23 cellular contexts compared by ENCODE assay signal in the genomic region with DNA sequence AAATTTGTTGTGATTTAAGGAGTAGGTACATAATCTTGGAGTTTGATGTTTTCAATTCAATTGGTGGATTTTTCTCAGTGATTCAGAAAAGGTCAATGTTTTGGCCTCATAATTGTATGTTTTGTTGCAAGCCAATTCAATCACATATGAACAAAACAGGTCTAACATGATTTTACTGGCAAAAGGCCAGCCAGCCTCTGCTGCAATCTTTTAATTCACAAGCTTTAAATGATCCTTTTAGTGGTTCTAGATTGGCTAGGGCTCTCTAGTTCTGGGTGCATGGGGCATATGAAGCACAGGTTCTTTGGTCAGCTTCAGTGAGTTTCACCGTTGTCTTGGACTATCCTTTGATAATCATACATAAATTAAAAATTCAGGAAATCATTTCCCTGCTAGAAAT. TPM values are rescaled to one million over a fixed set of nuclear protein-coding genes. Genes with fewer than 3 reads are reported as not detected.
A peak's percentile ranks its signal among the peaks of the same experiment; 100 is the strongest.
DNase-seq lines count a peak whose midpoint lies in the region; ATAC-seq and TF ChIP-seq lines count a peak whose summit lies in the region.
"Had no signal": no experiment of that assay in that cellular context is flagged by ENCODE, and none has a peak within 500 bp of the region (broad histone marks: within the 10 kb centered on the region; RNA-seq: fewer than 3 reads in every experiment).

No MANE protein-coding gene starts in this region.

- no peaks in the 10 kb centered on the region for H3K36me3 ChIP-seq in smooth muscle cell (ENCODE audit: low read depth)
- H3K36me3 ChIP-seq: SJCRH30 had no signal

- H3K36me3 Mint-ChIP-seq in activated naive CD8-positive, alpha-beta T cell treated with anti-CD3 and anti-CD28 coated beads, Interleukin-2, amount 50 U/mL, for 24 hours (ENCODE audit: low read depth): no peaks in the 10 kb centered on the region
- H3K36me3 Mint-ChIP-seq: IgD-negative memory B cell had no signal

- H3K9me3 ChIP-seq in smooth muscle cell (replicated peaks; ENCODE audit: low read depth): no peaks in the 10 kb centered on the region
- H3K9me3 ChIP-seq: SJCRH30 had no signal

- no peaks in the 10 kb centered on the region for H4K20me1 ChIP-seq in smooth muscle cell (ENCODE audit: low read depth)

- no peaks in the 10 kb centered on the region for H3K4me1 Mint-ChIP-seq in activated naive CD8-positive, alpha-beta T cell treated with anti-CD3 and anti-CD28 coated beads, Interleukin-2, amount 50 U/mL, for 24 hours
- H3K4me1 Mint-ChIP-seq: IgD-negative memory B cell, T-helper 17 cell had no signal

- ATAC-seq in activated naive CD8-positive, alpha-beta T cell treated with anti-CD3 and anti-CD28 coated beads, Interleukin-2, amount 50 U/mL, for 24 hours: no peak
- ATAC-seq: GM12878, HCT116, T-helper 17 cell had no signal

- in situ Hi-C loops in G401 (cut with HindIII; ENCODE audit: low sequenced_read_pairs): no loop called here

- H3K9ac ChIP-seq in smooth muscle cell (ENCODE audit: low read depth): no peak overlapping the region
- H3K9ac ChIP-seq: GM23248 had no signal

- no peaks in the 10 kb centered on the region for H3K27me3 ChIP-seq in smooth muscle cell (ENCODE audit: low read depth)
- H3K27me3 ChIP-seq: SJCRH30 had no signal

- no peaks in the 10 kb centered on the region for H3K27me3 Mint-ChIP-seq in activated naive CD8-positive, alpha-beta T cell treated with anti-CD3 and anti-CD28 coated beads, Interleukin-2, amount 50 U/mL, for 24 hours
- H3K27me3 Mint-ChIP-seq: IgD-negative memory B cell, T-helper 17 cell had no signal

- H3K79me2 ChIP-seq in smooth muscle cell (ENCODE audit: low read depth): no peaks in the 10 kb centered on the region

- H2AFZ ChIP-seq in smooth muscle cell (ENCODE audit: low read depth): no peak overlapping the region
- H2AFZ ChIP-seq: GM23248 had no signal

- no peak overlapping the region for H3K4me3 Mint-ChIP-seq in activated naive CD8-positive, alpha-beta T cell treated with anti-CD3 and anti-CD28 coated beads, Interleukin-2, amount 50 U/mL, for 24 hours
- H3K4me3 Mint-ChIP-seq: IgD-negative memory B cell, T-helper 17 cell had no signal

- no peaks in the 10 kb centered on the region for H3K4me1 ChIP-seq in smooth muscle cell (ENCODE audit: low read depth)
- H3K4me1 ChIP-seq: SJCRH30 had no signal

- no peak overlapping the region for H3K27ac ChIP-seq in smooth muscle cell (ENCODE audit: low read depth)
- H3K27ac ChIP-seq: GM23248, SJCRH30 had no signal

- no peak overlapping the region for H3K4me3 ChIP-seq in smooth muscle cell
- H3K4me3 ChIP-seq: GM12878, GM23248, SJCRH30 had no signal

- 91% methylated on average over 1 of the region's 1 CpG for WGBS in smooth muscle cell (ENCODE audit: low lambda C conversion rate)

- no peak overlapping the region for H3K27ac Mint-ChIP-seq in activated naive CD8-positive, alpha-beta T cell treated with anti-CD3 and anti-CD28 coated beads, Interleukin-2, amount 50 U/mL, for 24 hours
- H3K27ac Mint-ChIP-seq: IgD-negative memory B cell, T-helper 17 cell had no signal

- no peak overlapping the region for H3K4me2 ChIP-seq in smooth muscle cell

- no peaks in the 10 kb centered on the region for H3K9me3 Mint-ChIP-seq in activated naive CD8-positive, alpha-beta T cell treated with anti-CD3 and anti-CD28 coated beads, Interleukin-2, amount 50 U/mL, for 24 hours

- DNase-seq in NCI-H2227 (lab: John Stamatoyannopoulos, UW; ENCODE audit: unreplicated experiment) (peak; percentile 6), NCI-H2227 treated with DMSO at 0.1 percent for 48 hours (lab: John Stamatoyannopoulos, UW) (no peak), G401 (ENCODE audit: low spot score) (peak; percentile 0), NCI-H748 (lab: John Stamatoyannopoulos, UW; ENCODE audit: unreplicated experiment) (peak; percentile 93), left kidney (ENCODE audit: low read depth, low spot score) (peak; percentile 0), smooth muscle cell (lab: John Stamatoyannopoulos, UW; ENCODE audit: unreplicated experiment) (no peak)
- DNase-seq in activated naive CD8-positive, alpha-beta T cell treated with anti-CD3 and anti-CD28 coated beads, Interleukin-2, amount 50 U/mL, for 24 hours: no peak
- no peak for DNase-seq in stimulated activated CD4-positive, alpha-beta T cell treated with anti-CD3 and anti-CD28 coated beads, Interleukin-2, amount 100 ng/mL, for 24 hours
- DNase-seq: C1 segment of cervical spinal cord, DND-41, GDM1, GM23248, MV-4-11, NCI-H146, NCI-H2171, NCI-H510A treated with DMSO at 0.1 percent for 48 hours, T-helper 17 cell had no signal

- TF ChIP-seq CTCF in smooth muscle cell (IDR thresholded peaks at IDR 0.05; ENCODE audit: borderline replicate concordance, insufficient read depth, poor library complexity, severe bottlenecking): no peak

- no peaks in the 10 kb centered on the region for H3F3A ChIP-seq in smooth muscle cell (ENCODE audit: low read depth)

RNA-seq across cellular contexts. Expression of a gene that starts 19.2 kb away (rescaled TPM):
- not detected in 2 replicates for total RNA-seq in G401 (2014; rRNA removed; shearing (Covaris generic))
- total RNA-seq in smooth muscle cell: 1.6 and 2.2 TPM in 2 replicates
- 0.41 and 0.53 TPM in 2 replicates for polyA plus RNA-seq in smooth muscle cell
- total RNA-seq: A673, GM23248, LHCN-M2, SJCRH30, T-helper 17 cell had no signal
- polyA plus RNA-seq: GM12878, GM23248, IgD-negative memory B cell had no signal

RNA-seq across cellular contexts. Expression of a gene that starts 45.6 kb away (rescaled TPM):
- not detected in 2 replicates for total RNA-seq in G401 (2014; rRNA removed; shearing (Covaris generic))
- not detected in 2 replicates for total RNA-seq in smooth muscle cell
- polyA plus RNA-seq in smooth muscle cell: not detected in 2 replicates
- total RNA-seq: A673, GM12878, GM23248, LHCN-M2, SJCRH30, T-helper 17 cell had no signal
- polyA plus RNA-seq: GM12878, GM23248, IgD-negative memory B cell had no signal

Comparison
In these comparisons a context has a peak if more than half of its experiments do, and no peak if none do; other contexts are left out.
1. DNase-seq: peak in NCI-H2227 (single experiment), G401 (single experiment), NCI-H748 (single experiment) and left kidney (single experiment); none in NCI-H2227 treated with DMSO at 0.1 percent for 48 hours (single experiment), activated naive CD8-positive, alpha-beta T cell treated with anti-CD3 and anti-CD28 coated beads, Interleukin-2, amount 50 U/mL, for 24 hours (single experiment), smooth muscle cell (single experiment) and stimulated activated CD4-positive, alpha-beta T cell treated with anti-CD3 and anti-CD28 coated beads, Interleukin-2, amount 100 ng/mL, for 24 hours (0 of 2).